9 cellular contexts compared by ENCODE assay signal in the genomic region with DNA sequence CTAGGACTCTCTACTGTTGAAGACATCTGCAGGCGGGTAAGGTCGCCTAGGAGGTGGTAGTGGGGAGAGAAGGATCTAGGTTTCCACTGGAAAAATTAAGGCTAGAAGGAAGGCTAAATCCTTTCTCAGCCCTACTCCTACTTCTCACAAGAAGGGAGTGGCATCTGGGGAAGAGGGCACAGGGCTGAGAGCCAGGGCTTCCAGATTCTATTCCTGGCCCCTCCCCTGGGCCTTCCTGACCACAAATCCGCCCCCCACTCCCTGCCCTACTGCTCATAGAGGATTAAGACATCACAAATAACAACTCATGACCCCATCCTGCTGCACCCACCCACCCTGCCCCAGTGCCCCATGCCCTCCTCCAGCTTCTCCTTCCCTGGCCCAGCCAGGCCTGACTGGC. TPM values are rescaled to one million over a fixed set of nuclear protein-coding genes. Genes with fewer than 3 reads are reported as not detected.
DNase-seq lines count a peak whose midpoint lies in the region; ATAC-seq and TF ChIP-seq lines count a peak whose summit lies in the region.
"Had no signal": no experiment of that assay in that cellular context is flagged by ENCODE, and none has a peak within 500 bp of the region (broad histone marks: within the 10 kb centered on the region; RNA-seq: fewer than 3 reads in every experiment).

No MANE protein-coding gene starts in this region.

- intact Hi-C loops in activated T-helper 1 cell treated with anti-CD3 and anti-CD28 coated beads, Interleukin-12 subunit alpha, Interleukin-12 subunit beta, Interleukin-2, Interleukin-4 antibody, amounts not matched to agents 30 ng/mL and 10 ng/mL and 1 ng/mL, durations not matched to agents 14 hours and 24 hours and 36 hours (cut with micrococcal nuclease), result no loop called here
- intact Hi-C loops in gastrocnemius medialis (cut with DNase I; ENCODE audit: low total_unique reads), result loop anchor here (10.0 kb wide), 1 partner anchor 418 kb away; a partner anchor contains a TSS

- peak overlapping the region; percentile 12 to 77 (median 64) for H3K4me3 ChIP-seq in gastrocnemius medialis
- H3K4me3 ChIP-seq in BE2C (ENCODE audit: low read depth, low read length), result no peak overlapping the region

- ATAC-seq in foreskin keratinocyte (no peak), gastrocnemius medialis (no peak), GM21576 (IDR thresholded peaks at IDR 0.05; ENCODE audit: unreplicated experiment) (no peak)
- ATAC-seq: activated CD4-positive, CD25-positive, alpha-beta regulatory T cell treated with anti-CD3 and anti-CD28 coated beads, Interleukin-2, amount 50 U/mL, for 24 hours had no signal

- peak overlapping the region; percentile 88; the same call in 1 of the 2 replicates for H3K9ac ChIP-seq in ES-I3 (ENCODE audit: low read depth, low read length)

- H3K9me3 ChIP-seq in ES-I3 (ENCODE audit: control insufficient read depth, insufficient read depth, low read length), result no peaks in the 10 kb centered on the region
- H3K9me3 ChIP-seq in gastrocnemius medialis, result no peaks in the 10 kb centered on the region
- H3K9me3 ChIP-seq in BE2C, result no peaks in the 10 kb centered on the region

- H3K27me3 ChIP-seq in foreskin keratinocyte (no peaks in the 10 kb centered on the region), gastrocnemius medialis (no peaks in the 10 kb centered on the region), BE2C (peaks cover 28% of the 10 kb centered on the region)

- no peak for DNase-seq in activated T-helper 1 cell treated with anti-CD3 and anti-CD28 coated beads, Interleukin-12 subunit alpha, Interleukin-12 subunit beta, Interleukin-2, Interleukin-4 antibody, amounts not matched to agents 30 ng/mL and 10 ng/mL and 1 ng/mL, durations not matched to agents 14 hours and 24 hours and 36 hours (ENCODE audit: low spot score)
- no peak for DNase-seq in foreskin keratinocyte
- peak in 1 of 2 donors; percentile 56 for DNase-seq in gastrocnemius medialis
- DNase-seq in GM10266 (ENCODE audit: extremely low spot score), result no peak
- no peak for DNase-seq in BE2C
- DNase-seq in NCI-H446 treated with DMSO at 0.1 percent for 48 hours (lab: John Stamatoyannopoulos, UW), result no peak

- peak overlapping the region; percentile 35 for H3K4me3 Mint-ChIP-seq in activated T-helper 1 cell treated with anti-CD3 and anti-CD28 coated beads, Interleukin-12 subunit alpha, Interleukin-12 subunit beta, Interleukin-2, Interleukin-4 antibody, amounts not matched to agents 30 ng/mL and 10 ng/mL and 1 ng/mL, durations not matched to agents 14 hours and 24 hours and 36 hours

- H3K27ac Mint-ChIP-seq in activated T-helper 1 cell treated with anti-CD3 and anti-CD28 coated beads, Interleukin-12 subunit alpha, Interleukin-12 subunit beta, Interleukin-2, Interleukin-4 antibody, amounts not matched to agents 30 ng/mL and 10 ng/mL and 1 ng/mL, durations not matched to agents 14 hours and 24 hours and 36 hours, result no peak overlapping the region

- no peak for TF ChIP-seq CTCF in foreskin keratinocyte (conservative IDR thresholded peaks at IDR 0.05)
- TF ChIP-seq CTCF in gastrocnemius medialis (IDR thresholded peaks at IDR 0.05 in 4 of 5, conservative IDR thresholded peaks at IDR 0.05 in 1 of 5), result no peak
- TF ChIP-seq CTCF in GM10266 (IDR thresholded peaks at IDR 0.05; ENCODE audit: control insufficient read depth, insufficient read depth, low read depth, missing control alignments), result no peak
- no peak for TF ChIP-seq CTCF in BE2C (IDR thresholded peaks at IDR 0.05; ENCODE audit: low read depth, low read length)

- no peak for TF ChIP-seq POLR2A in gastrocnemius medialis (IDR thresholded peaks at IDR 0.05)

- H3K36me3 Mint-ChIP-seq in activated T-helper 1 cell treated with anti-CD3 and anti-CD28 coated beads, Interleukin-12 subunit alpha, Interleukin-12 subunit beta, Interleukin-2, Interleukin-4 antibody, amounts not matched to agents 30 ng/mL and 10 ng/mL and 1 ng/mL, durations not matched to agents 14 hours and 24 hours and 36 hours (ENCODE audit: low read depth), result peaks cover 4% of the 10 kb centered on the region

- in situ Hi-C loops in gastrocnemius medialis (cut with MboI; ENCODE audit: low sequenced_read_pairs in 4 of 4), result no loop called here

- H3K27ac ChIP-seq in foreskin keratinocyte (peak overlapping the region; percentile 34), gastrocnemius medialis (peak overlapping the region; percentile 92 to 100 (median 100))

- peaks cover 19% of the 10 kb centered on the region for H3K4me1 ChIP-seq in ES-I3 (ENCODE audit: insufficient read depth, low read length)
- H3K4me1 ChIP-seq in foreskin keratinocyte, result peaks cover 10% of the 10 kb centered on the region
- peaks cover 45 to 61% of the 10 kb centered on the region in 2 donors for H3K4me1 ChIP-seq in gastrocnemius medialis
- no peaks in the 10 kb centered on the region for H3K4me1 ChIP-seq in BE2C

- H3K9me3 Mint-ChIP-seq in activated T-helper 1 cell treated with anti-CD3 and anti-CD28 coated beads, Interleukin-12 subunit alpha, Interleukin-12 subunit beta, Interleukin-2, Interleukin-4 antibody, amounts not matched to agents 30 ng/mL and 10 ng/mL and 1 ng/mL, durations not matched to agents 14 hours and 24 hours and 36 hours, result no peaks in the 10 kb centered on the region

- H3K27me3 Mint-ChIP-seq in activated T-helper 1 cell treated with anti-CD3 and anti-CD28 coated beads, Interleukin-12 subunit alpha, Interleukin-12 subunit beta, Interleukin-2, Interleukin-4 antibody, amounts not matched to agents 30 ng/mL and 10 ng/mL and 1 ng/mL, durations not matched to agents 14 hours and 24 hours and 36 hours (ENCODE audit: insufficient read depth), result peaks cover 22% of the 10 kb centered on the region

- H3K36me3 ChIP-seq in ES-I3 (ENCODE audit: insufficient read depth, low read length) (peaks cover 16% of the 10 kb centered on the region; the same call in 1 of the 2 replicates), gastrocnemius medialis (peaks cover 0 to 19% of the 10 kb centered on the region in 2 donors), BE2C (no peaks in the 10 kb centered on the region)

- H3K4me1 Mint-ChIP-seq in activated T-helper 1 cell treated with anti-CD3 and anti-CD28 coated beads, Interleukin-12 subunit alpha, Interleukin-12 subunit beta, Interleukin-2, Interleukin-4 antibody, amounts not matched to agents 30 ng/mL and 10 ng/mL and 1 ng/mL, durations not matched to agents 14 hours and 24 hours and 36 hours (ENCODE audit: low read depth), result peaks cover 17% of the 10 kb centered on the region

RNA-seq across cellular contexts. Expression of a gene that starts 2.5 kb away (rescaled TPM):
- 16.6 and 17.3 TPM in 2 replicates for total RNA-seq in activated T-helper 1 cell treated with anti-CD3 and anti-CD28 coated beads, Interleukin-12 subunit alpha, Interleukin-12 subunit beta, Interleukin-2, Interleukin-4 antibody, amounts not matched to agents 30 ng/mL and 10 ng/mL and 1 ng/mL, durations not matched to agents 14 hours and 24 hours and 36 hours
- total RNA-seq in foreskin keratinocyte, result 56.2 and 59.1 TPM in 2 replicates
- 116 and 136 TPM in 2 replicates for polyA plus RNA-seq in foreskin keratinocyte
- total RNA-seq in gastrocnemius medialis, result 10 to 100 TPM in 3 of 4 donors, 1 to 10 TPM in 1; 7.4 to 91.8 (median 62.7) TPM
- polyA plus RNA-seq in BE2C (2012; ENCODE audit: insufficient read depth, insufficient read length, low read depth), result 0.97 TPM

RNA-seq across cellular contexts. Expression of a gene that starts 40.4 kb away (rescaled TPM):
- total RNA-seq in activated T-helper 1 cell treated with anti-CD3 and anti-CD28 coated beads, Interleukin-12 subunit alpha, Interleukin-12 subunit beta, Interleukin-2, Interleukin-4 antibody, amounts not matched to agents 30 ng/mL and 10 ng/mL and 1 ng/mL, durations not matched to agents 14 hours and 24 hours and 36 hours, result 66.0 and 66.2 TPM in 2 replicates
- 176 and 188 TPM in 2 replicates for total RNA-seq in foreskin keratinocyte
- polyA plus RNA-seq in foreskin keratinocyte, result 193 and 199 TPM in 2 replicates
- 10 to 100 TPM; 22.7 to 91.1 (median 68.9) TPM for total RNA-seq in gastrocnemius medialis
- 78.3 TPM for polyA plus RNA-seq in BE2C (2012; ENCODE audit: insufficient read depth, insufficient read length, low read depth)

RNA-seq across cellular contexts. Expression of a gene that starts 45.0 kb away (rescaled TPM):
- total RNA-seq in activated T-helper 1 cell treated with anti-CD3 and anti-CD28 coated beads, Interleukin-12 subunit alpha, Interleukin-12 subunit beta, Interleukin-2, Interleukin-4 antibody, amounts not matched to agents 30 ng/mL and 10 ng/mL and 1 ng/mL, durations not matched to agents 14 hours and 24 hours and 36 hours, result not detected in 2 replicates
- total RNA-seq in foreskin keratinocyte (not detected in 2 replicates), gastrocnemius medialis (1,000 to 10,000 TPM in 2 of 4 donors, 100 to 1,000 TPM in 2; 304 to 3,604 (median 1,823) TPM)
- not detected in 2 replicates for polyA plus RNA-seq in foreskin keratinocyte
- not detected for polyA plus RNA-seq in BE2C (2012; ENCODE audit: insufficient read depth, insufficient read length, low read depth)

Comparison
In these comparisons a context has a peak if more than half of its experiments do, and no peak if none do; other contexts are left out.
1. RNA of a gene that starts 45.0 kb away (total RNA-seq): 304 to 3,604 TPM in gastrocnemius medialis; not detected in activated T-helper 1 cell treated with anti-CD3 and anti-CD28 coated beads, Interleukin-12 subunit alpha, Interleukin-12 subunit beta, Interleukin-2, Interleukin-4 antibody, amounts not matched to agents 30 ng/mL and 10 ng/mL and 1 ng/mL, durations not matched to agents 14 hours and 24 hours and 36 hours and not detected in foreskin keratinocyte; every median in the first group is over 100 times any median in the second.